In genomic region chr12:60872850-60873713, GRCh38 we compare ENCODE assay signal across 33 cellular contexts.
DNase-seq lines count a peak whose midpoint lies in the region; ATAC-seq and TF ChIP-seq lines count a peak whose summit lies in the region.
"Had no signal": no experiment of that assay in that cellular context is flagged by ENCODE, and none has a peak within 500 bp of the region (broad histone marks: within the 10 kb centered on the region; RNA-seq: fewer than 3 reads in every experiment).

No MANE protein-coding gene starts in this region.

- H3K9me3 ChIP-seq in RWPE2 (ENCODE audit: severe bottlenecking) (no peaks in the 10 kb centered on the region), endocrine pancreas (ENCODE audit: control insufficient read depth, low read length) (no peaks in the 10 kb centered on the region), spleen (peaks cover 0 to 26% (median 3%) of the 10 kb centered on the region in 8 donors), trophoblast cell (ENCODE audit: insufficient read depth, low read depth, low read length) (no peaks in the 10 kb centered on the region)
- H3K9me3 ChIP-seq: Caco-2, ovary, Peyer's patch, suprapubic skin had no signal

- CTCF ChIA-PET in activated CD4-positive, alpha-beta T cell treated with anti-CD3 and anti-CD28 coated beads, Interleukin-2, amount 10 ng/mL, durations not matched to agents 7 days and 5 days (lab: Charles Lee), result no interaction called here

- no peak overlapping the region for H3K9ac ChIP-seq in endocrine pancreas (ENCODE audit: control insufficient read depth, insufficient read depth, low read length)
- no peak overlapping the region for H3K9ac ChIP-seq in trophoblast cell (ENCODE audit: low read length)
- H3K9ac ChIP-seq: GM23248 had no signal

- WGBS in spleen, 5 donors, result 72 to 82% (median 78%) methylated on average over 9 to 13 of the region's 13 CpGs
- whole genome bisulfite sequencing in trophoblast cell (ENCODE audit: extremely low coverage, insufficient coverage, insufficient read length), result no CpG with 5 or more reads among the region's 13 CpGs

- no peak overlapping the region for H3K4ac ChIP-seq in trophoblast cell (ENCODE audit: low read depth, low read length)

- H2BK120ac ChIP-seq in trophoblast cell (ENCODE audit: insufficient read depth, low read length, poor library complexity), result no peak overlapping the region

- no peak overlapping the region for H2AFZ ChIP-seq in trophoblast cell (ENCODE audit: insufficient read depth, low read length, poor library complexity)
- H2AFZ ChIP-seq: GM23248 had no signal

- no peaks in the 10 kb centered on the region for H3K4me1 ChIP-seq in RWPE2 (ENCODE audit: insufficient read depth, poor library complexity, severe bottlenecking)
- peaks cover 7% of the 10 kb centered on the region for H3K4me1 ChIP-seq in endocrine pancreas (ENCODE audit: control insufficient read depth, insufficient read depth, low read length)
- no peaks in the 10 kb centered on the region for H3K4me1 ChIP-seq in spleen
- no peaks in the 10 kb centered on the region for H3K4me1 ChIP-seq in trophoblast cell (ENCODE audit: control insufficient read depth in 1 of 2, insufficient read depth in 2 of 2, low read length in 2 of 2)
- H3K4me1 ChIP-seq: Caco-2, esophagus squamous epithelium, Peyer's patch, suprapubic skin had no signal

- intact Hi-C loops in spleen (cut with DNase I; ENCODE audit: low total_unique reads), result no loop called here

- no peak overlapping the region for H3K27ac Mint-ChIP-seq in activated CD4-positive, alpha-beta T cell treated with anti-CD3 and anti-CD28 coated beads, Interleukin-2, amount 10 ng/mL, durations not matched to agents 7 days and 5 days
- H3K27ac Mint-ChIP-seq: activated naive CD8-positive, alpha-beta T cell treated with anti-CD3 and anti-CD28 coated beads, Interleukin-2, amount 50 U/mL, for 24 hours; dendritic cell treated with granulocyte-macrophage colony-stimulating factor and Interleukin-4, amounts not matched to agents 40 ng/mL and 50 ng/mL, for 4 days had no signal

- H3K4me1 Mint-ChIP-seq in activated CD4-positive, alpha-beta T cell treated with anti-CD3 and anti-CD28 coated beads, Interleukin-2, amount 10 ng/mL, durations not matched to agents 7 days and 5 days, result no peaks in the 10 kb centered on the region
- H3K4me1 Mint-ChIP-seq: activated naive CD8-positive, alpha-beta T cell treated with anti-CD3 and anti-CD28 coated beads, Interleukin-2, amount 50 U/mL, for 24 hours had no signal

- no peak overlapping the region for H3K27ac ChIP-seq in RWPE2 (ENCODE audit: poor library complexity, severe bottlenecking)
- no peak overlapping the region for H3K27ac ChIP-seq in spleen
- no peak overlapping the region for H3K27ac ChIP-seq in trophoblast cell (ENCODE audit: low read depth, low read length)
- H3K27ac ChIP-seq: 22Rv1, esophagus squamous epithelium, GM23248, HL-60, ovary, Peyer's patch, SK-N-MC, skin epidermis, suprapubic skin had no signal

- H4K8ac ChIP-seq in trophoblast cell (ENCODE audit: low read depth, low read length), result no peak overlapping the region

- H3K9me3 Mint-ChIP-seq in activated CD4-positive, alpha-beta T cell treated with anti-CD3 and anti-CD28 coated beads, Interleukin-2, amount 10 ng/mL, durations not matched to agents 7 days and 5 days, result peaks cover 3% of the 10 kb centered on the region
- H3K9me3 Mint-ChIP-seq: nephron had no signal

- no peaks in the 10 kb centered on the region for H3K27me3 Mint-ChIP-seq in activated CD4-positive, alpha-beta T cell treated with anti-CD3 and anti-CD28 coated beads, Interleukin-2, amount 10 ng/mL, durations not matched to agents 7 days and 5 days
- H3K27me3 Mint-ChIP-seq: activated naive CD8-positive, alpha-beta T cell treated with anti-CD3 and anti-CD28 coated beads, Interleukin-2, amount 50 U/mL, for 24 hours; dendritic cell treated with granulocyte-macrophage colony-stimulating factor and Interleukin-4, amounts not matched to agents 40 ng/mL and 50 ng/mL, for 4 days had no signal

- H3K79me2 ChIP-seq in trophoblast cell (ENCODE audit: control insufficient read depth, insufficient read depth, low read length, poor library complexity), result no peaks in the 10 kb centered on the region

- H3K36me3 ChIP-seq in RWPE2 (ENCODE audit: low read depth), result no peaks in the 10 kb centered on the region
- H3K36me3 ChIP-seq in endocrine pancreas (ENCODE audit: control insufficient read depth, insufficient read depth, low read length), result no peaks in the 10 kb centered on the region
- H3K36me3 ChIP-seq in spleen, result no peaks in the 10 kb centered on the region
- no peaks in the 10 kb centered on the region for H3K36me3 ChIP-seq in trophoblast cell (ENCODE audit: control insufficient read depth in 1 of 2, insufficient read depth in 2 of 2, low read length in 2 of 2)
- H3K36me3 ChIP-seq: esophagus squamous epithelium, ovary, Peyer's patch, suprapubic skin had no signal

- no peak overlapping the region for H4K12ac ChIP-seq in trophoblast cell (ENCODE audit: low read depth, low read length)

- POLR2A ChIA-PET in activated CD4-positive, alpha-beta T cell treated with anti-CD3 and anti-CD28 coated beads, Interleukin-2, amount 10 ng/mL, durations not matched to agents 7 days and 5 days (lab: Charles Lee), result no interaction called here

- no peak overlapping the region for H3K4me3 Mint-ChIP-seq in activated CD4-positive, alpha-beta T cell treated with anti-CD3 and anti-CD28 coated beads, Interleukin-2, amount 10 ng/mL, durations not matched to agents 7 days and 5 days
- H3K4me3 Mint-ChIP-seq: activated naive CD8-positive, alpha-beta T cell treated with anti-CD3 and anti-CD28 coated beads, Interleukin-2, amount 50 U/mL, for 24 hours; dendritic cell treated with granulocyte-macrophage colony-stimulating factor and Interleukin-4, amounts not matched to agents 40 ng/mL and 50 ng/mL, for 4 days; nephron had no signal

- ATAC-seq in RWPE2 (ENCODE audit: low read depth), result no peak
- ATAC-seq: activated naive CD8-positive, alpha-beta T cell treated with anti-CD3 and anti-CD28 coated beads, Interleukin-2, amount 50 U/mL, for 24 hours; left cardiac atrium had no signal

- no peak overlapping the region for H3K23ac ChIP-seq in trophoblast cell (ENCODE audit: low read length)

- no peak overlapping the region for H2BK12ac ChIP-seq in trophoblast cell (ENCODE audit: low read length)

- H3K4me3 ChIP-seq in RWPE2 (ENCODE audit: severe bottlenecking) (no peak overlapping the region), endocrine pancreas (ENCODE audit: control insufficient read depth, insufficient read depth, low read length) (peak overlapping the region; percentile 14), spleen (no peak overlapping the region), trophoblast cell (ENCODE audit: low read depth, low read length) (no peak overlapping the region)
- H3K4me3 ChIP-seq: esophagus squamous epithelium, GM23248, ovary, Peyer's patch, SK-N-MC, skin epidermis, suprapubic skin had no signal

- H2AK5ac ChIP-seq in trophoblast cell (ENCODE audit: low read length), result no peak overlapping the region

- no peaks in the 10 kb centered on the region for H3K27me3 ChIP-seq in RWPE2 (ENCODE audit: insufficient read depth, poor library complexity, severe bottlenecking)
- no peaks in the 10 kb centered on the region for H3K27me3 ChIP-seq in endocrine pancreas (ENCODE audit: control insufficient read depth, insufficient read depth, low read length)
- H3K27me3 ChIP-seq in spleen (replicated peaks in 1 of 7), result no peaks in the 10 kb centered on the region
- no peaks in the 10 kb centered on the region for H3K27me3 ChIP-seq in trophoblast cell (ENCODE audit: insufficient read depth, low read length)
- H3K27me3 ChIP-seq: esophagus squamous epithelium, ovary, Peyer's patch, suprapubic skin had no signal

- no peaks in the 10 kb centered on the region for H3K36me3 Mint-ChIP-seq in activated CD4-positive, alpha-beta T cell treated with anti-CD3 and anti-CD28 coated beads, Interleukin-2, amount 10 ng/mL, durations not matched to agents 7 days and 5 days (ENCODE audit: low read depth)

- H3K4me2 ChIP-seq in trophoblast cell (ENCODE audit: low read length), result no peak overlapping the region

- H3K79me1 ChIP-seq in trophoblast cell (ENCODE audit: low read length), result no peaks in the 10 kb centered on the region

- no peak overlapping the region for H4K91ac ChIP-seq in trophoblast cell (ENCODE audit: low read depth, low read length)

- TF ChIP-seq CTCF in RWPE2 (IDR thresholded peaks at IDR 0.05; ENCODE audit: poor library complexity, severe bottlenecking) (no peak), spleen (IDR thresholded peaks at IDR 0.05 in 8 of 11, conservative IDR thresholded peaks at IDR 0.05 in 3 of 11) (no peak)

- no peak for TF ChIP-seq POLR2A in spleen (IDR thresholded peaks at IDR 0.05)

- H3K14ac ChIP-seq in trophoblast cell (ENCODE audit: low read length), result no peak overlapping the region

- no peak overlapping the region for H3K18ac ChIP-seq in trophoblast cell (ENCODE audit: low read length)

- H2BK5ac ChIP-seq in trophoblast cell (ENCODE audit: low read depth, low read length, poor library complexity), result no peak overlapping the region

- DNase-seq in DMS 273 (lab: John Stamatoyannopoulos, UW; ENCODE audit: unreplicated experiment), result peak; percentile 3
- DNase-seq in DMS 273 treated with DMSO at 0.1 percent for 48 hours (lab: John Stamatoyannopoulos, UW), result no peak
- peak; percentile 19 for DNase-seq in RWPE2 (ENCODE audit: low spot score)
- DNase-seq in spleen, result peak; percentile 63
- no peak for DNase-seq in activated CD4-positive, alpha-beta T cell treated with anti-CD3 and anti-CD28 coated beads, Interleukin-2, amount 10 ng/mL, durations not matched to agents 7 days and 5 days
- DNase-seq in NCI-H1092 (lab: John Stamatoyannopoulos, UW), result no peak
- no peak for DNase-seq in trophoblast cell
- DNase-seq: activated CD4-positive, alpha-beta T cell treated with anti-CD3 and anti-CD28 coated beads, Interleukin-2, amount 50 U/mL, for 48 hours; activated CD4-positive, CD25-positive, alpha-beta regulatory T cell; activated naive CD4-positive, alpha-beta T cell; activated naive CD8-positive, alpha-beta T cell treated with anti-CD3 and anti-CD28 coated beads, Interleukin-2, amount 50 U/mL, for 24 hours; C1 segment of cervical spinal cord; Caco-2; esophagus squamous epithelium; foreskin melanocyte; GM23248; left cardiac atrium; mammary epithelial cell; NCI-H1417 treated with DMSO at 0.1 percent for 48 hours; NCI-H2029 treated with DMSO at 0.1 percent for 48 hours; NCI-H526 treated with DMSO at 0.1 percent for 48 hours; ovary; Peyer's patch; stimulated activated naive CD4-positive, alpha-beta T cell treated with Interleukin-2 at 50 U/mL for 16 hours; T-helper 1 cell had no signal

Comparison
In these comparisons a context has a peak if more than half of its experiments do, and no peak if none do; other contexts are left out.
1. DNase-seq: peak in DMS 273 (single experiment), RWPE2 (single experiment) and spleen (single experiment); none in DMS 273 treated with DMSO at 0.1 percent for 48 hours (single experiment), activated CD4-positive, alpha-beta T cell treated with anti-CD3 and anti-CD28 coated beads, Interleukin-2, amount 10 ng/mL, durations not matched to agents 7 days and 5 days (single experiment), NCI-H1092 (single experiment) and trophoblast cell (0 of 2).